ENCODE assay signal across 8 cellular contexts in genomic region chr11:66363805-66364535, GRCh38. TPM values are rescaled to one million over a fixed set of nuclear protein-coding genes. Genes with fewer than 3 reads are reported as not detected.
DNase-seq lines count a peak whose midpoint lies in the region; ATAC-seq and TF ChIP-seq lines count a peak whose summit lies in the region.

No MANE protein-coding gene starts in this region.

- TF ChIP-seq POLR2A in Peyer's patch (IDR thresholded peaks at IDR 0.05), result no peak

- no peaks in the 10 kb centered on the region for H3K4me1 ChIP-seq in Peyer's patch

- DNase-seq in NCI-H345 (lab: John Stamatoyannopoulos, UW), result peak; percentile 25
- DNase-seq in NCI-H345 treated with DMSO at 0.1 percent for 48 hours (lab: John Stamatoyannopoulos, UW; ENCODE audit: unreplicated experiment), result no peak
- DNase-seq in Peyer's patch, result peak in 2 of 3 donors; percentile 77 to 81
- peak; percentile 40 for DNase-seq in activated effector memory CD4-positive, alpha-beta T cell treated with Interleukin-2 at 50 U/mL for 16 hours
- peak; percentile 63 for DNase-seq in left ventricle myocardium superior
- DNase-seq in stimulated activated CD4-positive, alpha-beta T cell treated with anti-CD3 and anti-CD28 coated beads, Interleukin-4, amount 100 ng/mL, for 24 hours, result peak; percentile 78
- DNase-seq in DMS79 (lab: John Stamatoyannopoulos, UW), result no peak
- DNase-seq in GOT3 (lab: John Stamatoyannopoulos, UW), result no peak

- TF ChIP-seq CTCF in Peyer's patch (IDR thresholded peaks at IDR 0.05), result peak in 5 of 6 experiments; percentile 13 to 75 (median 63)

- intact Hi-C loops in left ventricle myocardium superior (cut with micrococcal nuclease), result no loop called here

- ATAC-seq in left ventricle myocardium superior, result peak; percentile 22

- H3K9me3 ChIP-seq in Peyer's patch, result no peaks in the 10 kb centered on the region

- no peaks in the 10 kb centered on the region for H3K27me3 ChIP-seq in Peyer's patch

- H3K4me3 ChIP-seq in Peyer's patch, result no peak overlapping the region

- no peaks in the 10 kb centered on the region for H3K36me3 ChIP-seq in Peyer's patch

- no peak overlapping the region for H3K27ac ChIP-seq in Peyer's patch

RNA-seq across cellular contexts. Expression of gene SLC29A2, which starts 7.6 kb away (rescaled TPM):
- total RNA-seq in Peyer's patch, result 10 to 100 TPM in 3 of 4 donors, 1 to 10 TPM in 1; 7.4 to 21.6 (median 17.1) TPM
- 22.6 TPM for total RNA-seq in left ventricle myocardium superior

RNA-seq across cellular contexts. Expression of gene B4GAT1, which starts 16.5 kb away (rescaled TPM):
- total RNA-seq in Peyer's patch (10 to 100 TPM in 3 of 4 donors, 1 to 10 TPM in 1; 1.7 to 21.9 (median 18.8) TPM), left ventricle myocardium superior (55.1 TPM)

RNA-seq across cellular contexts. Expression of gene BRMS1, which starts 19.1 kb away (rescaled TPM):
- total RNA-seq in Peyer's patch (10 to 100 TPM; 36.9 to 63.5 (median 50.3) TPM), left ventricle myocardium superior (14.7 TPM)

RNA-seq across cellular contexts. Expression of gene RIN1, which starts 27.7 kb away (rescaled TPM):
- total RNA-seq in Peyer's patch (10 to 100 TPM in 2 of 4 donors, 1 to 10 TPM in 2; 4.1 to 18.9 (median 10.8) TPM), left ventricle myocardium superior (1.7 TPM)

RNA-seq across cellular contexts. Expression of gene CD248, which starts 47.1 kb away (rescaled TPM):
- total RNA-seq in Peyer's patch (10 to 100 TPM in 3 of 4 donors, 1 to 10 TPM in 1; 2.9 to 44.6 (median 12.0) TPM), left ventricle myocardium superior (11.1 TPM)

Comparison
In these comparisons a context has a peak if more than half of its experiments do, and no peak if none do; other contexts are left out.
1. DNase-seq: peak in NCI-H345 (single experiment), Peyer's patch (2 of 3), activated effector memory CD4-positive, alpha-beta T cell treated with Interleukin-2 at 50 U/mL for 16 hours (single experiment), left ventricle myocardium superior (single experiment) and stimulated activated CD4-positive, alpha-beta T cell treated with anti-CD3 and anti-CD28 coated beads, Interleukin-4, amount 100 ng/mL, for 24 hours (single experiment); none in NCI-H345 treated with DMSO at 0.1 percent for 48 hours (single experiment), DMS79 (single experiment) and GOT3 (single experiment).